22 cellular contexts compared by ENCODE assay signal in the genomic region with DNA sequence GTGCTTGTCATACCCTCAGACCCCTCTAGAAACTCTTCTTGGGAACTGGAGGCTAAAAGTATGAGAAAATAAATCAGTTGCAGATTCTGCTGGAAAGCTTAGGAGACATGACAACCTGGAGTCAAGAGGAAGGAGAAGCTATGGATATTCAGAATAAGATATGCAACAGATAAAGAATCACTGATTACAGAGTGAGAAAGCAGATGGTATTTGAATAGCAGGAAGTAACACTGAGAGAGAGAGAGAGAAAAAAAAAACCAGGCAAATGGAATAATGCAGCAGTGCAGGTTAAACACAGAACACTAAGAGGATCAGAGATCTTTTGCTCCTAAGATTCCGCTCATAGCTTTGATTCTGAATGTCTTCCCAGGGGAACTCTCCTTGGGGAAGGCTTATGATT.
"Had no signal": no experiment of that assay in that cellular context is flagged by ENCODE, and none has a peak within 500 bp of the region (broad histone marks: within the 10 kb centered on the region; RNA-seq: fewer than 3 reads in every experiment).

No MANE protein-coding gene starts in this region.

- DNase-seq: KBM-7; MV-4-11; NCI-H1048; NCI-H1105; NCI-H1417; NCI-H1436 treated with DMSO at 0.1 percent for 48 hours; NCI-H1694; NCI-H1930; NCI-H2081; NCI-H2107; NCI-H345; NCI-H446 treated with DMSO at 0.1 percent for 48 hours; NCI-H510A treated with DMSO at 0.1 percent for 48 hours; NCI-H526; NK-92 treated with Interleukin-12 subunit alpha and Interleukin-12 subunit beta, amount 100 ng/mL, for 24 hours; PC-3; SHP77; T-helper 1 cell; T-helper 17 cell had no signal

- H3K27ac ChIP-seq: RWPE1 had no signal

- H3K4me1 Mint-ChIP-seq: T-helper 17 cell had no signal

- H3K27ac Mint-ChIP-seq: T-helper 17 cell had no signal

- ATAC-seq: Panc1, PC-3, SK-N-SH treated with all-trans-retinoic acid at 6 μM for 48 hours, T-helper 17 cell had no signal

- H3K27me3 Mint-ChIP-seq: T-helper 17 cell had no signal

- H3K4me3 Mint-ChIP-seq: T-helper 17 cell had no signal
